ENCODE assay signal across 8 cellular contexts in genomic region chr17:68512967-68513474, GRCh38. TPM values are rescaled to one million over a fixed set of nuclear protein-coding genes. Genes with fewer than 3 reads are reported as not detected.
DNase-seq lines count a peak whose midpoint lies in the region; ATAC-seq and TF ChIP-seq lines count a peak whose summit lies in the region.

No MANE protein-coding gene starts in this region.

- H3K27ac Mint-ChIP-seq in activated T-cell treated with anti-CD3 and anti-CD28 coated beads, Interleukin-2, amount 50 U/mL, for 72 hours = peak overlapping the region; percentile 94
- H3K27ac Mint-ChIP-seq in progenitor cell of endocrine pancreas = peak overlapping the region; percentile 97

- no peak for ATAC-seq in activated T-cell treated with anti-CD3 and anti-CD28 coated beads, Interleukin-2, amount 50 U/mL, for 72 hours (replicated peaks in 1 of 2)
- ATAC-seq in heart right ventricle (peak in 3 of 8 donors; percentile 2 to 14 (median 13)), GM19324 (IDR thresholded peaks at IDR 0.05; ENCODE audit: low FRiP score, unreplicated experiment) (no peak), HG03521 (IDR thresholded peaks at IDR 0.05; ENCODE audit: unreplicated experiment) (no peak)

- intact Hi-C loops in heart right ventricle (cut with DNase I) = loop anchor here in 9 of 10 donors (1.0 to 5.0 kb wide), 6 partner anchors 41 to 56 kb away; partner anchors contain the start of gene WIPI1 (in 2 of the 9)

- peak overlapping the region; percentile 96 to 97 for H3K4me3 Mint-ChIP-seq in activated T-cell treated with anti-CD3 and anti-CD28 coated beads, Interleukin-2, amount 50 U/mL, for 72 hours
- peak overlapping the region; percentile 95 for H3K4me3 Mint-ChIP-seq in progenitor cell of endocrine pancreas (ENCODE audit: low read depth)

- H3K27ac ChIP-seq in heart right ventricle = peak overlapping the region; percentile 94 to 100 (median 99)

- no peaks in the 10 kb centered on the region for H3K9me3 Mint-ChIP-seq in activated T-cell treated with anti-CD3 and anti-CD28 coated beads, Interleukin-2, amount 50 U/mL, for 72 hours
- H3K9me3 Mint-ChIP-seq in progenitor cell of endocrine pancreas (ENCODE audit: low read depth) = no peaks in the 10 kb centered on the region

- H3K4me1 Mint-ChIP-seq in activated T-cell treated with anti-CD3 and anti-CD28 coated beads, Interleukin-2, amount 50 U/mL, for 72 hours (ENCODE audit: low read depth) = peaks cover 50% of the 10 kb centered on the region
- H3K4me1 Mint-ChIP-seq in progenitor cell of endocrine pancreas (ENCODE audit: low read depth) = peaks cover 41% of the 10 kb centered on the region

- no peak for TF ChIP-seq CTCF in heart right ventricle (IDR thresholded peaks at IDR 0.05)
- TF ChIP-seq CTCF in progenitor cell of endocrine pancreas (IDR thresholded peaks at IDR 0.05; ENCODE audit: unreplicated experiment) = no peak

- 0% methylated on average over 20 of the region's 20 CpGs for WGBS in heart right ventricle, 2 donors

- H3K9me3 ChIP-seq in heart right ventricle = no peaks in the 10 kb centered on the region

- DNase-seq in EH (ENCODE audit: low read depth) = peak; percentile 56
- peak; percentile 58 for DNase-seq in LHCN-M2 (ENCODE audit: low read depth)
- DNase-seq in activated T-cell treated with anti-CD3 and anti-CD28 coated beads, Interleukin-2, amount 50 U/mL, for 72 hours = peak in 1 of 2 donors; percentile 12
- no peak for DNase-seq in heart right ventricle
- DNase-seq in progenitor cell of endocrine pancreas (ENCODE audit: low spot score, unreplicated experiment) = no peak
- no peak for DNase-seq in cerebellar nuclear complex (lab: John Stamatoyannopoulos, UW)

- H3K27me3 Mint-ChIP-seq in activated T-cell treated with anti-CD3 and anti-CD28 coated beads, Interleukin-2, amount 50 U/mL, for 72 hours (ENCODE audit: low read depth) = no peaks in the 10 kb centered on the region
- no peaks in the 10 kb centered on the region for H3K27me3 Mint-ChIP-seq in progenitor cell of endocrine pancreas

- H3K27me3 ChIP-seq in heart right ventricle = no peaks in the 10 kb centered on the region

- H3K36me3 ChIP-seq in heart right ventricle = peaks cover 0 to 32% (median 16%) of the 10 kb centered on the region in 9 donors

- H3K4me1 ChIP-seq in heart right ventricle = peaks cover 5 to 74% (median 58%) of the 10 kb centered on the region in 9 donors

- H3K36me3 Mint-ChIP-seq in activated T-cell treated with anti-CD3 and anti-CD28 coated beads, Interleukin-2, amount 50 U/mL, for 72 hours (ENCODE audit: insufficient read depth in 2 of 2) = peaks cover 24 to 35% of the 10 kb centered on the region in 2 donors
- peaks cover 20% of the 10 kb centered on the region for H3K36me3 Mint-ChIP-seq in progenitor cell of endocrine pancreas (ENCODE audit: insufficient read depth)

- H3K4me3 ChIP-seq in heart right ventricle = peak overlapping the region; percentile 65 to 90 (median 84)

RNA-seq across cellular contexts. Expression of gene PRKAR1A, which starts 0.8 kb away (rescaled TPM):
- total RNA-seq in LHCN-M2 (2014; rRNA removed) (233 and 262 TPM in 2 replicates), heart right ventricle (1,000 to 10,000 TPM in 5 of 10 donors, 100 to 1,000 TPM in 5; 609 to 1,378 (median 974) TPM), progenitor cell of endocrine pancreas (336 and 337 TPM in 2 replicates)
- polyA plus RNA-seq in LHCN-M2 (2012) = 97.2 TPM
- total RNA-seq in activated T-cell treated with anti-CD3 and anti-CD28 coated beads, Interleukin-2, amount 50 U/mL, for 72 hours = 100 to 1,000 TPM; 245 to 252 TPM
- 100 to 1,000 TPM; 170 to 489 TPM for polyA plus RNA-seq in heart right ventricle

RNA-seq across cellular contexts. Expression of gene WIPI1, which starts 55.7 kb away (rescaled TPM):
- 30.8 and 37.7 TPM in 2 replicates for total RNA-seq in LHCN-M2 (2014; rRNA removed)
- 51.7 TPM for polyA plus RNA-seq in LHCN-M2 (2012)
- total RNA-seq in activated T-cell treated with anti-CD3 and anti-CD28 coated beads, Interleukin-2, amount 50 U/mL, for 72 hours = 10 to 100 TPM; 61.0 to 85.8 TPM
- total RNA-seq in heart right ventricle = 100 to 1,000 TPM in 7 of 10 donors, 10 to 100 TPM in 3; 58.6 to 201 (median 122) TPM
- 10 to 100 TPM; 46.6 to 90.4 TPM for polyA plus RNA-seq in heart right ventricle
- 53.5 and 54.3 TPM in 2 replicates for total RNA-seq in progenitor cell of endocrine pancreas

Comparison
In these comparisons a context has a peak if more than half of its experiments do, and no peak if none do; other contexts are left out.
1. DNase-seq: peak in EH (single experiment) and LHCN-M2 (single experiment); none in heart right ventricle (0 of 2), progenitor cell of endocrine pancreas (single experiment) and cerebellar nuclear complex (0 of 2).